In the genomic region with DNA sequence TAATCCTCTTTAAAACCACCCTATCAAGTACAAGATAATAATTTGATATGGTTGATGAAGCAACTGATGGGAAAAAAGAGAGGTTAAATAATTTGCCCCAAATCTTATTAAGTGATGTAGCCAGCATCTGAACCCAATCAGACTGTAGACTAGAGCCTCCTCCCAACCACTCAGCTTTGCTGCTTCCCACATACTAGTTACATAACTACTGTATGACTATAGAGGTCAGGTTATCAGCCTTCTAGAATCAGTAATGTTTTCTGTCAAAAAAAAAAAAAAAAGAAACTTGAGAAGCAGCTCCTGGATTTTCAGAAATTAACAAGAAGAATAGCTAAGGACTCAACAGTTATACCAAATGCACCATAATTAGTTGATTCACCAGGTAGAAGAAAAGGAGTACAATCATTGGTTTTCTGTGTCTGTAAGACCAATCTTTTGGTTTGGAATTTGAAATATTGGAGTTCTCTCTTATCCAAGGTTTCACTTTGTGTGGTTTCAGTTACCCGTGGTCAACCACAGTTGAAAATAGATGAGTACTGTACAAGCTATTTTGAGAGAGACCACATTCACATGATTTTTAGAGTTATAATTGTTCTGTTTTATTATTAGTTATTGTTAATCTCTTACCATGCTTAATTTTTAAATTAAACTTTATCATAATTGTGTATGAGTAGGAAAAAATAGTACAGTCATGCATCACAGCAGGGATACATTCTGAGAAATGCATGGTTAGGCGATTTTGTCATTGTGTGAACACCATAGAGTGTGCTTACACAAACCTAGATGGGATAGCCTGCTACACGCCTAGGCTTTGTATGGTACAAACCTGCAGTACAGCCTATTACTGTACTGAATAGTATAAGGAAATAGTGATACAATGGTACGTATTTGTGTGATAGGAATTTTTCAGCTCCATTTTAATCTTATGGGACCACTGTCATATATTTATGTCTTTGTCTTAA, we compare ENCODE assay signal across 10 cellular contexts.
DNase-seq lines count a peak whose midpoint lies in the region; ATAC-seq, FAIRE-seq and TF ChIP-seq lines count a peak whose summit lies in the region.
"Had no signal": no experiment of that assay in that cellular context is flagged by ENCODE, and none has a peak within 500 bp of the region (broad histone marks: within the 10 kb centered on the region; RNA-seq: fewer than 3 reads in every experiment).

No MANE protein-coding gene starts in this region.

- POLR2A ChIA-PET in GM12878 (lab: Charles Lee) = interaction anchor here (0.6 to 0.8 kb wide), 4 partner anchors 27 to 66 kb away, joined by 3 to 5 read pairs (median 4); no protein-coding TSS in a partner anchor

- H3K79me2 ChIP-seq in GM12878 (ENCODE audit: control insufficient read depth, insufficient read depth, low read length) = no peaks in the 10 kb centered on the region

- no peak for TF ChIP-seq EP300 in GM12878 (IDR thresholded peaks at IDR 0.05; ENCODE audit: borderline replicate concordance in 1 of 2, control insufficient read depth in 1 of 2, low read depth in 2 of 2, low read length in 2 of 2)

- H3K27ac ChIP-seq in GM12878 (ENCODE audit: control insufficient read depth, insufficient read depth) = no peak overlapping the region
- H3K27ac ChIP-seq: hepatocyte, RWPE1 had no signal

- H3K9ac ChIP-seq in GM12878 (ENCODE audit: control insufficient read depth, insufficient read depth, low read length) = no peak overlapping the region

- 62% methylated on average over 4 of the region's 4 CpGs for WGBS in GM12878 (ENCODE audit: insufficient coverage, insufficient replicate concordance, low lambda C conversion rate, missing lambda C conversion rate)

- TF ChIP-seq POLR2A in GM12878 (IDR thresholded peaks at IDR 0.05; ENCODE audit: low read depth, low read length) = no peak

- RAD21 ChIA-PET in GM12878 (lab: Charles Lee; ENCODE audit: unreplicated experiment) = interaction anchor here (0.7 to 1.4 kb wide), 5 partner anchors 8 to 211 kb away, joined by 3 to 6 read pairs (median 3); no protein-coding TSS in a partner anchor

- in situ Hi-C loops in GM12878 (cut with MboI) = no loop called here

- DNase-seq in AG10803 (ENCODE audit: low read depth) (peak; percentile 63), GM20000 (ENCODE audit: low spot score) (peak; percentile 11), GM12878 (ENCODE audit: low read depth, low spot score) (no peak), DMS53 treated with DMSO at 0.1 percent for 48 hours (lab: John Stamatoyannopoulos, UW; ENCODE audit: unreplicated experiment) (no peak), HuH-7 (ENCODE audit: low spot score) (no peak)

- BruUV-seq in GM12878 (replicated peaks; lab: Mats Ljungman, UMichigan) = no TSS peak

- no peak for TF ChIP-seq CTCF in AG10803 (conservative IDR thresholded peaks at IDR 0.05; ENCODE audit: low read length)
- no peak for TF ChIP-seq CTCF in GM20000 (IDR thresholded peaks at IDR 0.05; ENCODE audit: extremely low read depth, missing control alignments)
- no peak for TF ChIP-seq CTCF in GM12878 (IDR thresholded peaks at IDR 0.05 in 2 of 3, conservative IDR thresholded peaks at IDR 0.05 in 1 of 3; ENCODE audit: control insufficient read depth in 2 of 3, extremely low read depth in 1 of 3, insufficient read depth in 1 of 3, low read depth in 3 of 3, low read length in 3 of 3)

- no peaks in the 10 kb centered on the region for H3K9me3 ChIP-seq in GM12878 (replicated peaks; ENCODE audit: control insufficient read depth, insufficient read depth, low read length)

- peaks cover 6% of the 10 kb centered on the region for H3K4me1 ChIP-seq in GM12878 (ENCODE audit: control insufficient read depth, insufficient read depth, low read length)

- SMC1A ChIA-PET in GM12878 (lab: Charles Lee; ENCODE audit: uncharacterized antibody, unreplicated experiment) = interaction anchor here (0.6 to 2.4 kb wide), 11 partner anchors 9 to 985 kb away, joined by 3 to 12 read pairs (median 5); no protein-coding TSS in a partner anchor

- H4K20me1 ChIP-seq in GM12878 (ENCODE audit: control insufficient read depth, insufficient read depth) = no peaks in the 10 kb centered on the region

- peak overlapping the region; percentile 50 for H3K4me2 ChIP-seq in GM12878 (ENCODE audit: control insufficient read depth, insufficient read depth)
- H3K4me2 ChIP-seq: hepatocyte had no signal

- no peaks in the 10 kb centered on the region for H3K27me3 ChIP-seq in GM12878 (replicated peaks in 1 of 2; ENCODE audit: control insufficient read depth in 2 of 2, insufficient read depth in 2 of 2, low read length in 1 of 2)
- H3K27me3 ChIP-seq: hepatocyte had no signal

- intact Hi-C loops in GM12878 (cut with micrococcal nuclease; ENCODE audit: unreplicated experiment) = no loop called here

- H3K36me3 ChIP-seq in GM12878 (ENCODE audit: control insufficient read depth in 2 of 2, insufficient read depth in 2 of 2, low read length in 1 of 2) = peaks cover 0 to 3% of the 10 kb centered on the region in 2 experiments; a peak in 2 of 4 replicates

- CTCF ChIA-PET in GM12878 (lab: Yijun Ruan, JAX) = interaction anchor here (0.6 to 2.1 kb wide), 6 partner anchors 22 to 404 kb away, joined by 3 to 6 read pairs (median 4); no protein-coding TSS in a partner anchor

- H2AFZ ChIP-seq in GM12878 (ENCODE audit: control insufficient read depth, low read depth, low read length) = no peak overlapping the region
- H2AFZ ChIP-seq: hepatocyte had no signal

- H3K4me3 ChIP-seq in AG10803 (ENCODE audit: low read length) (no peak overlapping the region), GM12878 (no peak overlapping the region)
- H3K4me3 ChIP-seq: hepatocyte had no signal

- no peak for FAIRE-seq in GM12878 (lab: Jason Lieb, UNC)

- ATAC-seq in HG03521 (IDR thresholded peaks at IDR 0.05; ENCODE audit: unreplicated experiment) = peak; percentile 61
- ATAC-seq in GM12878 = peak; percentile 85
- ATAC-seq in HG03095 (IDR thresholded peaks at IDR 0.05; ENCODE audit: unreplicated experiment) = no peak
- no peak for ATAC-seq in GM19035 (IDR thresholded peaks at IDR 0.05; ENCODE audit: unreplicated experiment)

- no peak for TF ChIP-seq RAD21 in GM12878 (IDR thresholded peaks at IDR 0.05; ENCODE audit: insufficient read depth, low read depth, low read length)

TF ChIP-seq in GM12878, 131 proteins besides CTCF, POLR2A, EP300 and RAD21 (continues in another document):
- TF ChIP-seq IRF4 (IDR thresholded peaks at IDR 0.05; ENCODE audit: low read depth, low read length) = no peak
- TF ChIP-seq HDAC2 (IDR thresholded peaks at IDR 0.05) = no peak
- peak; percentile 95 for TF ChIP-seq RUNX3 (IDR thresholded peaks at IDR 0.05; ENCODE audit: low read length)
- TF ChIP-seq RFX5 (IDR thresholded peaks at IDR 0.05; ENCODE audit: low read depth, low read length) = no peak
- TF ChIP-seq HCFC1 (IDR thresholded peaks at IDR 0.05; ENCODE audit: low read length) = no peak
- TF ChIP-seq BCL11A (IDR thresholded peaks at IDR 0.05; ENCODE audit: low read depth, low read length) = no peak
- TF ChIP-seq IKZF2 (IDR thresholded peaks at IDR 0.05) = peak; percentile 61 to 76; a peak in 3 of 4 replicates
- TF ChIP-seq, protein P1, sequence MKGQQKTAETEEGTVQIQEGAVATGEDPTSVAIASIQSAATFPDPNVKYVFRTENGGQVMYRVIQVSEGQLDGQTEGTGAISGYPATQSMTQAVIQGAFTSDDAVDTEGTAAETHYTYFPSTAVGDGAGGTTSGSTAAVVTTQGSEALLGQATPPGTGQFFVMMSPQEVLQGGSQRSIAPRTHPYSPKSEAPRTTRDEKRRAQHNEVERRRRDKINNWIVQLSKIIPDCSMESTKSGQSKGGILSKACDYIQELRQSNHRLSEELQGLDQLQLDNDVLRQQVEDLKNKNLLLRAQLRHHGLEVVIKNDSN (IDR thresholded peaks at IDR 0.05; ENCODE audit: borderline replicate concordance, extremely low read length, insufficient read depth, low read depth, low read length) = no peak
- TF ChIP-seq CHD1 (IDR thresholded peaks at IDR 0.05; ENCODE audit: low read depth, low read length) = no peak
- TF ChIP-seq ZNF217 (IDR thresholded peaks at IDR 0.05) = no peak
- TF ChIP-seq, protein P2, sequence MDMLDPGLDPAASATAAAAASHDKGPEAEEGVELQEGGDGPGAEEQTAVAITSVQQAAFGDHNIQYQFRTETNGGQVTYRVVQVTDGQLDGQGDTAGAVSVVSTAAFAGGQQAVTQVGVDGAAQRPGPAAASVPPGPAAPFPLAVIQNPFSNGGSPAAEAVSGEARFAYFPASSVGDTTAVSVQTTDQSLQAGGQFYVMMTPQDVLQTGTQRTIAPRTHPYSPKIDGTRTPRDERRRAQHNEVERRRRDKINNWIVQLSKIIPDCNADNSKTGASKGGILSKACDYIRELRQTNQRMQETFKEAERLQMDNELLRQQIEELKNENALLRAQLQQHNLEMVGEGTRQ (IDR thresholded peaks at IDR 0.05; ENCODE audit: borderline replicate concordance, low read depth, low read length) = no peak
- TF ChIP-seq SRF (IDR thresholded peaks at IDR 0.05; ENCODE audit: low read depth in 2 of 2, low read length in 2 of 2) = no peak
- TF ChIP-seq KDM1A (IDR thresholded peaks at IDR 0.05; ENCODE audit: borderline replicate concordance) = no peak
- TF ChIP-seq TCF12 (IDR thresholded peaks at IDR 0.05; ENCODE audit: low read depth, low read length) = no peak
- no peak for TF ChIP-seq ZNF384 (IDR thresholded peaks at IDR 0.05; ENCODE audit: borderline replicate concordance, low read depth, low read length)
- no peak for TF ChIP-seq CREM (IDR thresholded peaks at IDR 0.05; ENCODE audit: low read depth)
- TF ChIP-seq SIN3A (IDR thresholded peaks at IDR 0.05; ENCODE audit: low read depth, low read length) = no peak
- TF ChIP-seq KLF5 (IDR thresholded peaks at IDR 0.05; ENCODE audit: partially characterized antibody) = no peak
- TF ChIP-seq ZNF274 (IDR thresholded peaks at IDR 0.05; ENCODE audit: insufficient read depth, insufficient read length) = no peak
- no peak for TF ChIP-seq STAT1 (conservative IDR thresholded peaks at IDR 0.05)
- TF ChIP-seq TCF3 (IDR thresholded peaks at IDR 0.05; ENCODE audit: borderline replicate concordance, insufficient read depth, low read depth, low read length) = no peak
- TF ChIP-seq RAD51 (IDR thresholded peaks at IDR 0.05) = no peak
- TF ChIP-seq, protein P3, sequence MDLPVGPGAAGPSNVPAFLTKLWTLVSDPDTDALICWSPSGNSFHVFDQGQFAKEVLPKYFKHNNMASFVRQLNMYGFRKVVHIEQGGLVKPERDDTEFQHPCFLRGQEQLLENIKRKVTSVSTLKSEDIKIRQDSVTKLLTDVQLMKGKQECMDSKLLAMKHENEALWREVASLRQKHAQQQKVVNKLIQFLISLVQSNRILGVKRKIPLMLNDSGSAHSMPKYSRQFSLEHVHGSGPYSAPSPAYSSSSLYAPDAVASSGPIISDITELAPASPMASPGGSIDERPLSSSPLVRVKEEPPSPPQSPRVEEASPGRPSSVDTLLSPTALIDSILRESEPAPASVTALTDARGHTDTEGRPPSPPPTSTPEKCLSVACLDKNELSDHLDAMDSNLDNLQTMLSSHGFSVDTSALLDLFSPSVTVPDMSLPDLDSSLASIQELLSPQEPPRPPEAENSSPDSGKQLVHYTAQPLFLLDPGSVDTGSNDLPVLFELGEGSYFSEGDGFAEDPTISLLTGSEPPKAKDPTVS (IDR thresholded peaks at IDR 0.05; ENCODE audit: low read depth, low read length) = no peak

Comparison
In these comparisons a context has a peak if more than half of its experiments do, and no peak if none do; other contexts are left out.
1. DNase-seq: peak in AG10803 (single experiment) and GM20000 (single experiment); none in GM12878 (single experiment), DMS53 treated with DMSO at 0.1 percent for 48 hours (single experiment) and HuH-7 (single experiment).
2. ATAC-seq: peak in HG03521 (single experiment) and GM12878 (single experiment); none in HG03095 (single experiment) and GM19035 (single experiment).